29 cellular contexts compared by ENCODE assay signal in the genomic region with DNA sequence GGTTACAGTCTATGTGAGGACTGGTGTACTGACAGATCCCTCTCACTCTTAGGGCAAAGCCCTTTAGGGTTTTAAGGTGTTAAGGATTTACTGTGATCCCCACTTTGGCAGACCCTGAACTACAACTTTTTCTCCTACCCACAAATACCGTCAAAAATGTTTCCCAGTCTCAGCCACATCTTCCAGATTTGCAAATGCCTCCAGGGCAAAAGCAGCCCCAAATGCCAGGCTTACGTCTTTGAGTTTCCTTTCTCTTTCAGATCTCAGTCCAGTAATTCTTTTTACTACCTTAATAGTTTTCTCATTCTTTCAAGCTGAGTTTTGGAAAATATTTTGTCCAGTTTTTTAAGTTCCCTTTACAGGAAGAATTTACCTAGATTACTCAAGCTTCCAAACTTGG.
"Had no signal": no experiment of that assay in that cellular context is flagged by ENCODE, and none has a peak within 500 bp of the region (broad histone marks: within the 10 kb centered on the region; RNA-seq: fewer than 3 reads in every experiment).

No MANE protein-coding gene starts in this region.

- ATAC-seq: body of pancreas; effector memory CD8-positive, alpha-beta T cell; heart left ventricle; left ventricle myocardium superior; pancreas; psoas muscle; stimulated activated memory B cell treated with anti-CD40 and anti-IgM and Interleukin-4, amounts not matched to agents 10 μg/mL and 1 μg/mL and 100 μg/mL, for 72 hours; stimulated activated naive CD8-positive, alpha-beta T cell treated with anti-CD3 and anti-CD28 coated beads, Interleukin-15, amount 100 ng/mL, for 72 hours; upper lobe of right lung had no signal

- H3K36me3 ChIP-seq: adrenal gland, cardiac muscle cell, colonic mucosa, heart left ventricle, pancreas, thyroid gland, upper lobe of right lung had no signal

- H3K4me3 ChIP-seq: adrenal gland, body of pancreas, cardiac muscle cell, colonic mucosa, heart left ventricle, pancreas, psoas muscle, smooth muscle cell, thyroid gland, upper lobe of right lung had no signal

- H3K4me1 ChIP-seq: body of pancreas, colonic mucosa, pancreas, psoas muscle, thyroid gland had no signal

- H3K9me3 ChIP-seq: adrenal gland, body of pancreas, colonic mucosa, heart left ventricle, pancreas, psoas muscle, thyroid gland, upper lobe of right lung had no signal

- H3K27me3 ChIP-seq: adrenal gland, body of pancreas, colonic mucosa, pancreas, thyroid gland had no signal

- H3K27ac ChIP-seq: adrenal gland, body of pancreas, cardiac muscle cell, colonic mucosa, heart left ventricle, pancreas, psoas muscle, thyroid gland, upper lobe of right lung had no signal

- DNase-seq: activated CD4-positive, alpha-beta memory T cell treated with anti-CD3 and anti-CD28 coated beads for 36 hours; activated CD4-positive, alpha-beta T cell treated with anti-CD3 and anti-CD28 coated beads, Interleukin-2, amount 10 ng/mL, durations not matched to agents 24 days and 14 days; activated CD4-positive, CD25-positive, alpha-beta regulatory T cell treated with anti-CD3 and anti-CD28 coated beads, Interleukin-2, amount 50 U/mL, for 72 hours; activated effector memory CD4-positive, alpha-beta T cell treated with Interleukin-2 at 50 U/mL for 16 hours; activated naive CD4-positive, alpha-beta T cell treated with Interleukin-2 at 50 U/mL for 16 hours; activated T-cell treated with anti-CD3 and anti-CD28 coated beads for 4 hours; adrenal gland; aorta; body of pancreas; cerebellar nuclear complex; colonic mucosa; effector memory CD8-positive, alpha-beta T cell; erythroblast; heart left ventricle; left ventricle myocardium superior; naive B cell; nephron progenitor cell; pancreas; psoas muscle; stimulated activated CD4-positive, alpha-beta T cell treated with anti-CD3 and anti-CD28 coated beads, Interleukin-1b, Interleukin-23, amount 100 ng/mL, for 48 hours; stimulated activated CD4-positive, alpha-beta T cell treated with anti-CD3 and anti-CD28 coated beads, Interleukin-4, amount 100 ng/mL, for 4 hours; stimulated activated CD8-positive, alpha-beta memory T cell treated with anti-CD3 and anti-CD28 coated beads, Interleukin-4, amount 100 ng/mL, for 48 hours; stimulated activated naive CD8-positive, alpha-beta T cell treated with anti-CD3 and anti-CD28 coated beads, Interleukin-15, amount 100 ng/mL, for 72 hours; T-helper 2 cell; thyroid gland; upper lobe of right lung had no signal
